In genomic region chr2:126696644-126697520, GRCh38 we compare ENCODE assay signal across 18 cellular contexts. TPM values are rescaled to one million over a fixed set of nuclear protein-coding genes. Genes with fewer than 3 reads are reported as not detected.
DNase-seq lines count a peak whose midpoint lies in the region; ATAC-seq and TF ChIP-seq lines count a peak whose summit lies in the region.
"Had no signal": no experiment of that assay in that cellular context is flagged by ENCODE, and none has a peak within 500 bp of the region (broad histone marks: within the 10 kb centered on the region; RNA-seq: fewer than 3 reads in every experiment).

No MANE protein-coding gene starts in this region.

- H3K27me3 Mint-ChIP-seq in endodermal cell (ENCODE audit: insufficient read depth), result peaks cover 2% of the 10 kb centered on the region
- no peaks in the 10 kb centered on the region for H3K27me3 Mint-ChIP-seq in neural crest cell (ENCODE audit: low read depth)
- H3K27me3 Mint-ChIP-seq: CD8-positive, alpha-beta memory T cell had no signal

- peaks cover 2 to 58% (median 23%) of the 10 kb centered on the region in 12 donors for H3K4me1 ChIP-seq in heart left ventricle
- H3K4me1 ChIP-seq in endodermal cell (ENCODE audit: control insufficient read depth, insufficient read depth, low read length), result no peaks in the 10 kb centered on the region
- H3K4me1 ChIP-seq: A549, SJSA1 had no signal

- ATAC-seq in heart left ventricle (peak; percentile 45 to 84 (median 77)), left cardiac atrium (no peak)
- ATAC-seq: A549, PC-3 had no signal

- WGBS in heart left ventricle, 4 donors, result 68 to 76% (median 72%) methylated on average over 15 of the region's 15 CpGs
- WGBS in endodermal cell (ENCODE audit: insufficient coverage in 1 of 2, insufficient read length in 1 of 2), 2 experiments, result 92 to 96% methylated on average over 14 to 15 of the region's 15 CpGs

- H3K4me3 Mint-ChIP-seq in endodermal cell, result no peak overlapping the region
- no peak overlapping the region for H3K4me3 Mint-ChIP-seq in neural crest cell
- H3K4me3 Mint-ChIP-seq: CD8-positive, alpha-beta memory T cell had no signal

- peaks cover 14% of the 10 kb centered on the region for H3K9me3 Mint-ChIP-seq in endodermal cell
- peaks cover 7% of the 10 kb centered on the region for H3K9me3 Mint-ChIP-seq in neural crest cell

- H3K9me3 ChIP-seq in heart left ventricle (peaks cover 0 to 5% (median 0%) of the 10 kb centered on the region in 12 donors), endodermal cell (ENCODE audit: control insufficient read depth, low read length) (peaks cover 11% of the 10 kb centered on the region)
- H3K9me3 ChIP-seq: A549, SJSA1 had no signal

- DNase-seq in heart left ventricle (peak in 2 of 5 donors; percentile 55 to 61), left cardiac atrium (no peak), endodermal cell (peak; percentile 12), neural crest cell (ENCODE audit: low read depth, low spot score) (no peak), DMS53 treated with DMSO at 0.1 percent for 48 hours (lab: John Stamatoyannopoulos, UW; ENCODE audit: unreplicated experiment) (no peak), NCI-H524 treated with DMSO at 0.1 percent for 48 hours (lab: John Stamatoyannopoulos, UW) (no peak)
- no peak for DNase-seq in effector CD8-positive, alpha-beta T cell (lab: John Stamatoyannopoulos, UW)
- DNase-seq: CD8-positive, alpha-beta memory T cell; DMS53; KBM-7; NCI-H1105; NCI-H187; NCI-H2107; NCI-H510A; NCI-H82; PC-3 had no signal

- H3K27ac Mint-ChIP-seq in endodermal cell (no peak overlapping the region), neural crest cell (ENCODE audit: unreplicated experiment) (peak overlapping the region; percentile 62)

- no peak for TF ChIP-seq POLR2A in heart left ventricle (IDR thresholded peaks at IDR 0.05)

- H3K4me1 Mint-ChIP-seq in endodermal cell (peaks cover 10% of the 10 kb centered on the region), neural crest cell (peaks cover 30% of the 10 kb centered on the region)

- peak overlapping the region in 6 of 12 donors; percentile 29 to 77 (median 48) for H3K27ac ChIP-seq in heart left ventricle
- no peak overlapping the region for H3K27ac ChIP-seq in endodermal cell (ENCODE audit: low read depth, low read length)
- H3K27ac ChIP-seq: A549, SJSA1 had no signal

- intact Hi-C loops in heart left ventricle (cut with DNase I), result loop anchor here in 3 of 10 donors (5.0 kb wide), 1 partner anchor 40 kb away; the partner anchor contains the start of gene GYPC (in 3 of the 3)
- intact Hi-C loops in left cardiac atrium (cut with DNase I), result no loop called here

- H3K36me3 ChIP-seq in heart left ventricle (peaks cover 0 to 59% (median 46%) of the 10 kb centered on the region in 9 donors), endodermal cell (ENCODE audit: control insufficient read depth, insufficient read depth, low read length) (no peaks in the 10 kb centered on the region)
- H3K36me3 ChIP-seq: SJSA1 had no signal

- H3K36me3 Mint-ChIP-seq in endodermal cell (ENCODE audit: low read depth) (peaks cover 11% of the 10 kb centered on the region), neural crest cell (ENCODE audit: low read depth) (peaks cover 48% of the 10 kb centered on the region)

- H3K27me3 ChIP-seq in heart left ventricle (no peaks in the 10 kb centered on the region), endodermal cell (ENCODE audit: control insufficient read depth, insufficient read depth, low read length, poor library complexity, severe bottlenecking) (no peaks in the 10 kb centered on the region)
- H3K27me3 ChIP-seq: SJSA1 had no signal

- no peak overlapping the region for H3K9ac ChIP-seq in endodermal cell (ENCODE audit: extremely low read depth, low read length, poor library complexity, severe bottlenecking)

- H3K4me3 ChIP-seq in heart left ventricle (no peak overlapping the region), endodermal cell (ENCODE audit: low read length) (no peak overlapping the region)
- H3K4me3 ChIP-seq: A549, SJSA1 had no signal

- TF ChIP-seq CTCF in heart left ventricle (IDR thresholded peaks at IDR 0.05) (no peak), endodermal cell (conservative IDR thresholded peaks at IDR 0.05) (no peak), neural crest cell (conservative IDR thresholded peaks at IDR 0.05) (no peak)

RNA-seq across cellular contexts. Expression of gene GYPC, which starts 40.9 kb away (rescaled TPM):
- total RNA-seq in heart left ventricle (100 to 1,000 TPM; 108 to 149 (median 128) TPM), left cardiac atrium (10 to 100 TPM; 77.1 to 86.8 TPM), endodermal cell (10 to 100 TPM; 15.3 to 23.2 TPM), neural crest cell (84.4 and 89.4 TPM in 2 replicates)
- polyA plus RNA-seq in heart left ventricle, result 100 to 1,000 TPM; 131 to 369 TPM
- 71.8 TPM for polyA plus RNA-seq in endodermal cell (2013, experiment 1 of 2)
- 75.2 TPM for polyA plus RNA-seq in endodermal cell (2013, experiment 2 of 2)
- total RNA-seq: PC-3, SJSA1 had no signal
- polyA plus RNA-seq: A549 had no signal

Comparison
In these comparisons a context has a peak if more than half of its experiments do, and no peak if none do; other contexts are left out.
1. ATAC-seq: peak in heart left ventricle (4 of 4); none in left cardiac atrium (0 of 2).